In the genomic region with DNA sequence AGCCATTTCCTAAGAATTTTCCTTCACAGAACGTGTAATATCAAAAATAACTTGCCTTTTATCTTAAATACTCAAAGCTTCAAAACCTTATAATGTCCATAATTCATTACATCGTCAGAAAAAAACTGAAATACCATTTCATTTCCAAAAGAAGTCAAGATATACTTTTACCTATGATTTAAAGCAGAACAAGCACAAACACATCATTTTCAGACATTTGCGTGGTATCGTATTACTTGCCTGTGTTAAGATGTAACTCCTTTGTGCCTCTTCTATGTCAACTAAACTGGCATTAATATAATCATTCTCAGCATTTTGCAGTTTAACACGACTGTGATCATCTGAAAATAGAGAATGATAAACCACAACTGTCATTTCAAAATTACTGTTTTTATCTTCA, we compare ENCODE assay signal across 1 cellular context.
TF ChIP-seq lines count a peak whose summit lies in the region.

No MANE protein-coding gene starts in this region.

TF ChIP-seq in IMR-90, 13 proteins besides CTCF, POLR2A, EP300 and RAD21:
- TF ChIP-seq FOS (IDR thresholded peaks at IDR 0.05; ENCODE audit: low read depth, low read length) (no peak), CHD1 (IDR thresholded peaks at IDR 0.05; ENCODE audit: low read depth, low read length) (no peak), RFX5 (IDR thresholded peaks at IDR 0.05; ENCODE audit: low read depth, low read length) (no peak), MAZ (IDR thresholded peaks at IDR 0.05; ENCODE audit: borderline replicate concordance, low read depth, low read length) (no peak), BHLHE40 (IDR thresholded peaks at IDR 0.05; ENCODE audit: low read depth, low read length) (no peak)
